Comparison of ENCODE assay signal across 22 cellular contexts in the genomic region with DNA sequence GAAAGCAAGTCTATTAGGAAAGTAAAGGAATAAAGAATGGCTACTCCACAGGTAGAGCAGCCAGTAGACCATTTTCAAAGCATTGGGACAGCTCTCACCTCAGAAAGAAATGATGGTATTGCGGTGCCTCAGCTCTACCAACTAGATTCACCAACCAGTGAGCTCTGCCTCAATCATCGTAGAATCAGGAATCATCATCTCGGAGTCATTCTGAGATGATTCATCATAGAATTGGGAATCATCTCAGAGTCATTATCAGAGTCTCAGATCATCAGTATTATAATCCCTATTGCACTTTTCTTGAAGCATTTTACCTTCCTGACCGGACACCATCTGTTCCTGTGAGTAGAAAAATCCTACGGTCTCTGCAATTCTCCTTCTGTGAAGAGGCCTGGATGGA. TPM values are rescaled to one million over a fixed set of nuclear protein-coding genes. Genes with fewer than 3 reads are reported as not detected.
DNase-seq lines count a peak whose midpoint lies in the region; ATAC-seq and TF ChIP-seq lines count a peak whose summit lies in the region.
"Had no signal": no experiment of that assay in that cellular context is flagged by ENCODE, and none has a peak within 500 bp of the region (broad histone marks: within the 10 kb centered on the region; RNA-seq: fewer than 3 reads in every experiment).

No MANE protein-coding gene starts in this region.

- H3K4me2 ChIP-seq in SK-N-SH = 0 out of 2 replicates have a peak overlapping the region, but pooled peaks have one; percentile 12

- H3K9me3 ChIP-seq in SK-N-SH = no peaks in the 10 kb centered on the region

- no peaks in the 10 kb centered on the region for H3K27me3 ChIP-seq in SK-N-SH (ENCODE audit: insufficient read depth)

- no peak for TF ChIP-seq RAD21 in SK-N-SH (IDR thresholded peaks at IDR 0.05; ENCODE audit: low read length)

- DNase-seq in EH (ENCODE audit: low read depth) (peak; percentile 30), HS-5 (ENCODE audit: low read depth) (peak; percentile 44), SK-N-SH (no peak), kidney tubule cell (ENCODE audit: low spot score) (peak; percentile 43), SIG-M5 (lab: John Stamatoyannopoulos, UW) (no peak)
- DNase-seq in activated T-cell treated with anti-CD3 and anti-CD28 coated beads, Interleukin-2, amount 50 U/mL, for 1 hour = no peak
- no peak for DNase-seq in central memory CD4-positive, alpha-beta T cell
- DNase-seq: activated CD4-positive, alpha-beta T cell treated with anti-CD3 and anti-CD28 coated beads for 36 hours; activated gamma-delta T cell; activated T-cell treated with anti-CD3 and anti-CD28 coated beads, Interleukin-2, amount 50 U/mL, for 24 hours; dermis blood vessel endothelial cell; H9; hippocampal formation; Kasumi-1; left ventricle myocardium superior; naive thymus-derived CD4-positive, alpha-beta T cell; NCI-H187; NCI-H526 treated with DMSO at 0.1 percent for 48 hours; stimulated activated naive CD4-positive, alpha-beta T cell treated with Interleukin-2 at 50 U/mL for 16 hours; T-helper 2 cell had no signal

- CTCF ChIA-PET in SK-N-SH (lab: Yijun Ruan, JAX) = interaction anchor here (1.1 to 2.6 kb wide), 4 partner anchors 8 to 137 kb away, joined by 3 to 10 read pairs (median 6); a partner anchor contains a TSS

- no peaks in the 10 kb centered on the region for H3K36me3 ChIP-seq in SK-N-SH (replicated peaks in 1 of 2; ENCODE audit: control insufficient read depth in 1 of 2, insufficient read depth in 2 of 2, low read length in 1 of 2)

- no peaks in the 10 kb centered on the region for H4K20me1 ChIP-seq in SK-N-SH (ENCODE audit: insufficient read depth)

- 0 out of 4 replicates have a peak overlapping the region, but pooled peaks of 1 of the 2 experiments have one; percentile 26 for H3K27ac ChIP-seq in SK-N-SH (ENCODE audit: low read depth in 2 of 2, low read length in 1 of 2)
- H3K27ac ChIP-seq: SK-N-MC had no signal

- H2AFZ ChIP-seq in SK-N-SH (ENCODE audit: low read depth) = no peak overlapping the region

- TF ChIP-seq CTCF in SK-N-SH (IDR thresholded peaks at IDR 0.05) = no peak

- peaks cover 6% of the 10 kb centered on the region for H3F3A ChIP-seq in SK-N-SH (replicated peaks; ENCODE audit: insufficient read depth)

- no peak for TF ChIP-seq EP300 in SK-N-SH (IDR thresholded peaks at IDR 0.05; ENCODE audit: borderline replicate concordance in 1 of 2, low read depth in 1 of 2, low read length in 1 of 2)

- no peak overlapping the region for H3K4me3 ChIP-seq in SK-N-SH (ENCODE audit: low read depth in 2 of 2, low read length in 1 of 2)
- H3K4me3 ChIP-seq: SK-N-MC had no signal

- POLR2A ChIA-PET in SK-N-SH (lab: Yijun Ruan, JAX) = no interaction called here

- no peak for ATAC-seq in HG03520 (IDR thresholded peaks at IDR 0.05; ENCODE audit: unreplicated experiment)
- ATAC-seq: activated CD4-positive, alpha-beta T cell treated with anti-CD3 and anti-CD28 coated beads for 36 hours; left ventricle myocardium superior; naive thymus-derived CD4-positive, alpha-beta T cell had no signal

- H3K9me2 ChIP-seq in SK-N-SH = no peaks in the 10 kb centered on the region

- WGBS in SK-N-SH (ENCODE audit: low lambda C conversion rate) = 17% methylated on average over 5 of the region's 5 CpGs

- no peaks in the 10 kb centered on the region for H3K79me2 ChIP-seq in SK-N-SH (ENCODE audit: insufficient read depth)

- no peak overlapping the region for H3K9ac ChIP-seq in SK-N-SH

- H3K4me1 ChIP-seq in SK-N-SH (ENCODE audit: control insufficient read depth in 1 of 2, insufficient read depth in 2 of 2, low read depth in 1 of 2, low read length in 1 of 2) = no peaks in the 10 kb centered on the region; a peak in 1 of 4 replicates

TF ChIP-seq in SK-N-SH, 30 proteins besides CTCF, POLR2A, EP300 and RAD21:
- TF ChIP-seq JUND (IDR thresholded peaks at IDR 0.05) = 0 out of 2 replicates have a peak, but pooled peaks have one; percentile 36
- TF ChIP-seq, protein P1, sequence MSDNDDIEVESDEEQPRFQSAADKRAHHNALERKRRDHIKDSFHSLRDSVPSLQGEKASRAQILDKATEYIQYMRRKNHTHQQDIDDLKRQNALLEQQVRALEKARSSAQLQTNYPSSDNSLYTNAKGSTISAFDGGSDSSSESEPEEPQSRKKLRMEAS (IDR thresholded peaks at IDR 0.05; ENCODE audit: low read depth) = no peak
- peak; percentile 47; the same call in 1 of the 2 replicates for TF ChIP-seq FOSL2 (IDR thresholded peaks at IDR 0.05; ENCODE audit: borderline replicate concordance, low read depth)

RNA-seq across cellular contexts. Expression of a gene that starts 17.5 kb away (rescaled TPM):
- 131 and 176 TPM in 2 replicates for polyA plus RNA-seq in SK-N-SH (2012; rRNA removed)
- polyA plus RNA-seq in SK-N-SH (2012; cell fraction: cytosol; rRNA removed) = 39.4 and 59.2 TPM in 2 replicates
- 604 and 999 TPM in 2 replicates for polyA plus RNA-seq in SK-N-SH (2012; cell fraction: nucleus; rRNA removed)

RNA-seq across cellular contexts. Expression of a gene that starts 22.4 kb away (rescaled TPM):
- 23.7 and 32.4 TPM in 2 replicates for polyA plus RNA-seq in SK-N-SH (2012; rRNA removed)
- polyA plus RNA-seq in SK-N-SH (2012; cell fraction: cytosol; rRNA removed) = 24.8 and 27.9 TPM in 2 replicates
- polyA plus RNA-seq in SK-N-SH (2012; cell fraction: nucleus; rRNA removed) = 43.3 and 77.6 TPM in 2 replicates

Comparison
In these comparisons a context has a peak if more than half of its experiments do, and no peak if none do; other contexts are left out.
1. DNase-seq: peak in EH (single experiment), HS-5 (single experiment) and kidney tubule cell (single experiment); none in SK-N-SH (single experiment), activated T-cell treated with anti-CD3 and anti-CD28 coated beads, Interleukin-2, amount 50 U/mL, for 1 hour (single experiment), SIG-M5 (single experiment) and central memory CD4-positive, alpha-beta T cell (single experiment).